ENCODE assay signal across 11 cellular contexts in the genomic region with DNA sequence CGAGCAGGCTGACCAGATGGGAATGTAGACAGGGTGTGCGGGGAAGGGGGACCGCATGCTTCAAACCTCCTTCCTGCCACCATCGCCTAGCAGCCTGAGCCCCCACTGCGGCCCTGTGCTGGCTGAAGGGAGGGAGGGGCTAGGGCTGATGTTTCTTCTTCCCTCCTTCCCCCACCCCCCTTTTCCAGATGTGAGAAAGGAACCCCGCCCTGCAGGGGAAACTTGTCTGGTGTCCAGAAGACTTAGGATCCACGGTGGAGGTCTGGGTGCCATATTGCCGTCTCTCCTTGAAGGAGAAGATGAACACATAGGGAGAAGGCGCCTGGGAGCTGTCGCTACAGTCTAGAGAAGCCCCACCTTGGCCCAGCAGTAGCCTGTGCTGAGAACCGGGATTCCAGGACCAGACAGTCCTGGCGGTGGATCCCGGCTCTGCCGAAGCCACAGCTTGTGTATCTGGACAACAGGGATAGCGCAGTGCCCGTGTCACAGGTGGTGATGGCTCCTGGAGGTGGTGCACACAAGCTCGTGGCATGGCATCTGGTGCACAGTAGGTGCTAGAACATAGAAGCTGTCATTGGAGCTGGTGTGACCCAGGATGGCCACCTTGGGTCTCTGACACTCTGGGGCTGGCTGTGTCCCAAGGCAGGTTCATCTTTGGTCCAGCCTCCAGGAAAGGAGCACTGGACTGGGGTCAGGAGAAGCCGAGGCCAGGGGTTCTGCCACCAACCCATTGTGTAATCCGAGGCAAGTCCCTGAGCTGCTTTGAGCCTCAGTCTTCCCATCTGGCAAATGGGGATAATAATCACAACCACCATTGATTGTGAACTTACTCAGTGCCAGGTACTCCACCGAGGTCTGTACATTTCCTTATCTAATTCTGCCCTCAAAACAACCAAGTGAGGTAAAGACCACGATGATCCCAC.
DNase-seq lines count a peak whose midpoint lies in the region; ATAC-seq and TF ChIP-seq lines count a peak whose summit lies in the region.
"Had no signal": no experiment of that assay in that cellular context is flagged by ENCODE, and none has a peak within 500 bp of the region (broad histone marks: within the 10 kb centered on the region; RNA-seq: fewer than 3 reads in every experiment).

No MANE protein-coding gene starts in this region.

- no peak for TF ChIP-seq EP300 in tibial nerve (IDR thresholded peaks at IDR 0.05)

- H3K27ac Mint-ChIP-seq in activated T-cell treated with anti-CD3 and anti-CD28 coated beads, Interleukin-2, amount 50 U/mL, for 72 hours: peak overlapping the region; percentile 69
- no peak overlapping the region for H3K27ac Mint-ChIP-seq in activated T-cell treated with anti-CD3 and anti-CD28 coated beads, Interleukin-2, amount 50 U/mL, for 24 hours

- peaks cover 5 to 6% of the 10 kb centered on the region in 2 donors for H3K9me3 Mint-ChIP-seq in activated T-cell treated with anti-CD3 and anti-CD28 coated beads, Interleukin-2, amount 50 U/mL, for 72 hours
- peaks cover 6% of the 10 kb centered on the region for H3K9me3 Mint-ChIP-seq in activated T-cell treated with anti-CD3 and anti-CD28 coated beads, Interleukin-2, amount 50 U/mL, for 24 hours

- ATAC-seq in activated T-cell treated with anti-CD3 and anti-CD28 coated beads, Interleukin-2, amount 50 U/mL, for 72 hours (replicated peaks in 1 of 2): no peak
- ATAC-seq in GM18873 (IDR thresholded peaks at IDR 0.05; ENCODE audit: low FRiP score, unreplicated experiment) (no peak), GM21390 (IDR thresholded peaks at IDR 0.05; ENCODE audit: unreplicated experiment) (no peak), GM18909 (IDR thresholded peaks at IDR 0.05; ENCODE audit: poor library complexity, unreplicated experiment) (no peak)

- H3K4me1 Mint-ChIP-seq in activated T-cell treated with anti-CD3 and anti-CD28 coated beads, Interleukin-2, amount 50 U/mL, for 72 hours (ENCODE audit: low read depth): peaks cover 23% of the 10 kb centered on the region
- peaks cover 30% of the 10 kb centered on the region for H3K4me1 Mint-ChIP-seq in activated T-cell treated with anti-CD3 and anti-CD28 coated beads, Interleukin-2, amount 50 U/mL, for 24 hours (ENCODE audit: low read depth)

- H3K9me3 ChIP-seq in muscle layer of colon (ENCODE audit: low read length) (no peaks in the 10 kb centered on the region), tibial nerve (no peaks in the 10 kb centered on the region)

- WGBS in tibial nerve, 2 donors: 64 to 67% methylated on average over 20 of the region's 21 CpGs

- TF ChIP-seq CTCF in coronary artery (IDR thresholded peaks at IDR 0.05) (no peak), tibial nerve (IDR thresholded peaks at IDR 0.05) (no peak)

- DNase-seq in activated T-cell treated with anti-CD3 and anti-CD28 coated beads, Interleukin-2, amount 50 U/mL, for 72 hours: no peak
- DNase-seq in activated T-cell treated with anti-CD3 and anti-CD28 coated beads, Interleukin-2, amount 50 U/mL, for 24 hours: no peak
- no peak for DNase-seq in coronary artery (ENCODE audit: low spot score)
- DNase-seq in tibial nerve (ENCODE audit: low spot score in 2 of 2): no peak
- DNase-seq: AML-193, NCI-H1436 treated with DMSO at 0.1 percent for 48 hours, occipital lobe had no signal

- peak overlapping the region in 1 of 2 donors; percentile 85 for H3K4me3 Mint-ChIP-seq in activated T-cell treated with anti-CD3 and anti-CD28 coated beads, Interleukin-2, amount 50 U/mL, for 72 hours
- H3K4me3 Mint-ChIP-seq in activated T-cell treated with anti-CD3 and anti-CD28 coated beads, Interleukin-2, amount 50 U/mL, for 24 hours: no peak overlapping the region

- peak overlapping the region; percentile 94 to 97 for H3K27ac ChIP-seq in coronary artery
- peak overlapping the region; percentile 100 for H3K27ac ChIP-seq in muscle layer of colon (ENCODE audit: low read depth, low read length)
- H3K27ac ChIP-seq in tibial nerve: peak overlapping the region; percentile 95 to 100 (median 97)

- H3K4me1 ChIP-seq in muscle layer of colon (ENCODE audit: insufficient read depth, low read length) (peaks cover 19% of the 10 kb centered on the region), tibial nerve (peaks cover 0 to 34% (median 23%) of the 10 kb centered on the region in 4 donors)

- no peak overlapping the region for H3K9ac ChIP-seq in muscle layer of colon (ENCODE audit: low read length)

- H3K27me3 Mint-ChIP-seq in activated T-cell treated with anti-CD3 and anti-CD28 coated beads, Interleukin-2, amount 50 U/mL, for 72 hours (ENCODE audit: low read depth): no peaks in the 10 kb centered on the region
- no peaks in the 10 kb centered on the region for H3K27me3 Mint-ChIP-seq in activated T-cell treated with anti-CD3 and anti-CD28 coated beads, Interleukin-2, amount 50 U/mL, for 24 hours

- H3K36me3 Mint-ChIP-seq in activated T-cell treated with anti-CD3 and anti-CD28 coated beads, Interleukin-2, amount 50 U/mL, for 72 hours (ENCODE audit: insufficient read depth in 2 of 2): peaks cover 6 to 7% of the 10 kb centered on the region in 2 donors
- H3K36me3 Mint-ChIP-seq in activated T-cell treated with anti-CD3 and anti-CD28 coated beads, Interleukin-2, amount 50 U/mL, for 24 hours (ENCODE audit: low read depth): peaks cover 2% of the 10 kb centered on the region

- H3K4me3 ChIP-seq in coronary artery (no peak overlapping the region), muscle layer of colon (ENCODE audit: low read depth in 1 of 2, low read length in 2 of 2) (no peak overlapping the region), tibial nerve (no peak overlapping the region)

- no peak for TF ChIP-seq POLR2A in tibial nerve (IDR thresholded peaks at IDR 0.05)

- no peaks in the 10 kb centered on the region for H3K27me3 ChIP-seq in muscle layer of colon (ENCODE audit: control insufficient read depth in 1 of 2, insufficient read depth in 2 of 2, low read length in 2 of 2)
- H3K27me3 ChIP-seq in tibial nerve: no peaks in the 10 kb centered on the region

- H3K36me3 ChIP-seq in muscle layer of colon (ENCODE audit: insufficient read depth, low read length) (no peaks in the 10 kb centered on the region), tibial nerve (no peaks in the 10 kb centered on the region)
